22 cellular contexts compared by ENCODE assay signal in the genomic region with DNA sequence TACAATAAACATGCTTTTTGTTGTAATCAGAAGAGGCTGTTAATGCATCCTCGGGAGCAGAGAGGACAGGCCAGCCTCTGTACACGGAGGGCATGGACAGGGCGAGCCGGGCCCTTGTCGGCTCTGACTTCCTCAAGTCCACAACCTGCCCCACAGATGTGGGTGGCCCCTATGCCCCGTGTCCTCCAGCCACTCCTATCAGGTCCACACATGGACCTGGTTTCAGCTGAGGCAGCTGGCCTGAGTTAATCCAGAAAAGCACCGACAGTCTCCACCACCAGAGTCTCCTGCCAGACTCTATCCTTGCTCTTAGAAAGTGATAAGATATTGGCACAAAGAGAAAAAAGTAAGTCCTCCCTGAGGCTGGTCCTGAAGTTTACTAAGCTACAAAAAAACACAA. TPM values are rescaled to one million over a fixed set of nuclear protein-coding genes. Genes with fewer than 3 reads are reported as not detected.
DNase-seq lines count a peak whose midpoint lies in the region; ATAC-seq and TF ChIP-seq lines count a peak whose summit lies in the region.
"Had no signal": no experiment of that assay in that cellular context is flagged by ENCODE, and none has a peak within 500 bp of the region (broad histone marks: within the 10 kb centered on the region; RNA-seq: fewer than 3 reads in every experiment).

No MANE protein-coding gene starts in this region.

- no peak for ATAC-seq in lower lobe of right lung
- ATAC-seq: A549 had no signal

- H3K27me3 ChIP-seq in BLaER1 (no peaks in the 10 kb centered on the region), cardiac muscle cell (no peaks in the 10 kb centered on the region), lower lobe of right lung (ENCODE audit: low read depth) (peaks cover 3% of the 10 kb centered on the region)

- intact Hi-C loops in lower lobe of right lung (cut with DNase I) = loop anchor here (10.0 kb wide), 1 partner anchor 270 kb away; no protein-coding TSS in a partner anchor

- no peak overlapping the region for H3K4me3 Mint-ChIP-seq in progenitor cell of endocrine pancreas (ENCODE audit: low read depth)
- H3K4me3 Mint-ChIP-seq: B cell; CD4-positive, alpha-beta T cell had no signal

- peaks cover 90% of the 10 kb centered on the region for H3K4me1 ChIP-seq in BLaER1
- H3K4me1 ChIP-seq in cardiac muscle cell (ENCODE audit: low read depth) = peaks cover 16% of the 10 kb centered on the region
- H3K4me1 ChIP-seq in lower lobe of right lung = peaks cover 10% of the 10 kb centered on the region
- H3K4me1 ChIP-seq: A549, SJCRH30 had no signal

- H3K9ac ChIP-seq in BLaER1 = no peak overlapping the region
- H3K9ac ChIP-seq: KMS-11 had no signal

- H3K27me3 Mint-ChIP-seq in progenitor cell of endocrine pancreas = peaks cover 22% of the 10 kb centered on the region

- H3K4me1 Mint-ChIP-seq in progenitor cell of endocrine pancreas (ENCODE audit: low read depth) = peaks cover 4% of the 10 kb centered on the region
- H3K4me1 Mint-ChIP-seq: B cell had no signal

- H3K27ac ChIP-seq in BLaER1 = no peak overlapping the region
- H3K27ac ChIP-seq in cardiac muscle cell = peak overlapping the region; percentile 79
- H3K27ac ChIP-seq in lower lobe of right lung = no peak overlapping the region
- H3K27ac ChIP-seq: A549, KMS-11, RWPE1, SJCRH30 had no signal

- TF ChIP-seq CTCF in cardiac muscle cell (IDR thresholded peaks at IDR 0.05; ENCODE audit: low read depth, low read length) (no peak), lower lobe of right lung (IDR thresholded peaks at IDR 0.05) (no peak), progenitor cell of endocrine pancreas (IDR thresholded peaks at IDR 0.05; ENCODE audit: unreplicated experiment) (no peak)

- H3K27ac Mint-ChIP-seq in progenitor cell of endocrine pancreas = no peak overlapping the region
- H3K27ac Mint-ChIP-seq: B cell; CD4-positive, alpha-beta T cell had no signal

- H3K36me3 ChIP-seq in BLaER1 (no peaks in the 10 kb centered on the region), cardiac muscle cell (no peaks in the 10 kb centered on the region), lower lobe of right lung (no peaks in the 10 kb centered on the region)
- H3K36me3 ChIP-seq: SJCRH30 had no signal

- H3K4me3 ChIP-seq in BLaER1 (no peak overlapping the region), cardiac muscle cell (no peak overlapping the region), lower lobe of right lung (no peak overlapping the region)
- H3K4me3 ChIP-seq: A549, SJCRH30 had no signal

- no peaks in the 10 kb centered on the region for H3K36me3 Mint-ChIP-seq in progenitor cell of endocrine pancreas (ENCODE audit: insufficient read depth)

- H4K20me1 ChIP-seq in BLaER1 = no peaks in the 10 kb centered on the region; the same call in 1 of the 2 replicates

- no peaks in the 10 kb centered on the region for H3K9me3 ChIP-seq in BLaER1
- no peaks in the 10 kb centered on the region for H3K9me3 ChIP-seq in cardiac muscle cell (ENCODE audit: low read depth)
- H3K9me3 ChIP-seq in lower lobe of right lung = peaks cover 9% of the 10 kb centered on the region
- H3K9me3 ChIP-seq: SJCRH30 had no signal

- peaks cover 6% of the 10 kb centered on the region for H3K9me3 Mint-ChIP-seq in progenitor cell of endocrine pancreas (ENCODE audit: low read depth)

- DNase-seq in CMK (ENCODE audit: low read depth) = peak; percentile 32
- DNase-seq in cardiac muscle cell (ENCODE audit: low read depth in 1 of 2, low spot score in 1 of 2) = peak in 1 of 2 donors; percentile 52
- peak; percentile 19 for DNase-seq in lower lobe of right lung
- no peak for DNase-seq in NK-92 treated with Interleukin-12 subunit alpha and Interleukin-12 subunit beta, amount 100 ng/mL, for 24 hours (lab: John Stamatoyannopoulos, UW)
- no peak for DNase-seq in activated T-cell treated with anti-CD3 and anti-CD28 coated beads, Interleukin-2, amount 50 U/mL, for 48 hours
- no peak for DNase-seq in progenitor cell of endocrine pancreas (ENCODE audit: low spot score, unreplicated experiment)
- DNase-seq: Caco-2; CD4-positive, alpha-beta T cell; GDM1; IMR-90; NCI-H1092 treated with DMSO at 0.1 percent for 48 hours; NCI-H146; NCI-H2029; NCI-H2227 treated with DMSO at 0.1 percent for 48 hours; NCI-H510A treated with DMSO at 0.1 percent for 48 hours; NCI-H748 treated with DMSO at 0.1 percent for 48 hours; SJCRH30 had no signal

- H3K4me2 ChIP-seq in BLaER1 = peak overlapping the region; percentile 87; the same call in 1 of the 2 replicates
- H3K4me2 ChIP-seq: A549, KMS-11 had no signal

RNA-seq across cellular contexts. Expression of gene PHYKPL, which starts 52.4 kb away (rescaled TPM):
- total RNA-seq in cardiac muscle cell (26.4 and 57.0 TPM in 2 replicates), lower lobe of right lung (101 TPM), progenitor cell of endocrine pancreas (113 and 123 TPM in 2 replicates)
- polyA plus RNA-seq in cardiac muscle cell = 58.7 and 75.2 TPM in 2 replicates

Comparison
In these comparisons a context has a peak if more than half of its experiments do, and no peak if none do; other contexts are left out.
1. DNase-seq: peak in CMK (single experiment) and lower lobe of right lung (single experiment); none in NK-92 treated with Interleukin-12 subunit alpha and Interleukin-12 subunit beta, amount 100 ng/mL, for 24 hours (single experiment), activated T-cell treated with anti-CD3 and anti-CD28 coated beads, Interleukin-2, amount 50 U/mL, for 48 hours (0 of 2) and progenitor cell of endocrine pancreas (single experiment).